ENCODE assay signal across 14 cellular contexts in genomic region chr3:117477214-117477755, GRCh38.
DNase-seq lines count a peak whose midpoint lies in the region; ATAC-seq and TF ChIP-seq lines count a peak whose summit lies in the region.
"Had no signal": no experiment of that assay in that cellular context is flagged by ENCODE, and none has a peak within 500 bp of the region (broad histone marks: within the 10 kb centered on the region; RNA-seq: fewer than 3 reads in every experiment).

No MANE protein-coding gene starts in this region.

- intact Hi-C loops in body of pancreas (cut with DNase I) = no loop called here

- DNase-seq in body of pancreas (peak in 3 of 4 donors; percentile 11 to 17 (median 13)), NCI-H2029 treated with DMSO at 0.1 percent for 48 hours (lab: John Stamatoyannopoulos, UW) (no peak)
- DNase-seq: C1 segment of cervical spinal cord; CD4-positive, alpha-beta memory T cell; DND-41; GDM1; GM23248; H7; IMR-90 had no signal

- H3K36me3 ChIP-seq in body of pancreas (replicated peaks in 1 of 2; ENCODE audit: insufficient read depth in 1 of 2, low read depth in 2 of 2) (no peaks in the 10 kb centered on the region), liver (ENCODE audit: control insufficient read depth in 4 of 4, insufficient read depth in 3 of 4, low read depth in 1 of 4, low read length in 3 of 4) (no peaks in the 10 kb centered on the region)

- H3K27me3 ChIP-seq in body of pancreas (no peaks in the 10 kb centered on the region), liver (ENCODE audit: control insufficient read depth in 4 of 4, insufficient read depth in 4 of 4, low read length in 3 of 4) (peaks cover 0 to 7% (median 0%) of the 10 kb centered on the region in 4 donors)

- no peak for TF ChIP-seq POLR2A in body of pancreas (IDR thresholded peaks at IDR 0.05)

- WGBS in body of pancreas, 2 donors = 35 to 65% methylated on average over 6 of the region's 6 CpGs
- 59% methylated on average over 6 of the region's 6 CpGs for WGBS in liver

- ATAC-seq in body of pancreas = peak; percentile 77
- no peak for ATAC-seq in HG03442 (IDR thresholded peaks at IDR 0.05; ENCODE audit: unreplicated experiment)
- ATAC-seq in GM18498 (IDR thresholded peaks at IDR 0.05; ENCODE audit: unreplicated experiment) = no peak
- no peak for ATAC-seq in GM21360 (IDR thresholded peaks at IDR 0.05; ENCODE audit: unreplicated experiment)

- no peak for TF ChIP-seq RAD21 in liver (IDR thresholded peaks at IDR 0.05)

- H3K4me1 ChIP-seq in body of pancreas (peaks cover 6% of the 10 kb centered on the region), liver (ENCODE audit: control insufficient read depth in 4 of 4, insufficient read depth in 4 of 4, low read length in 3 of 4) (no peaks in the 10 kb centered on the region)

- no peak overlapping the region for H3K27ac ChIP-seq in body of pancreas
- H3K27ac ChIP-seq in liver (ENCODE audit: low read depth in 1 of 2, low read length in 2 of 2) = no peak overlapping the region
- H3K27ac ChIP-seq: GM23248 had no signal

- H3K9me3 ChIP-seq in body of pancreas (no peaks in the 10 kb centered on the region), liver (ENCODE audit: control insufficient read depth in 4 of 4, low read length in 3 of 4) (no peaks in the 10 kb centered on the region)

- no peak overlapping the region for H3K9ac ChIP-seq in liver (ENCODE audit: low read depth in 1 of 2, low read length in 2 of 2)
- H3K9ac ChIP-seq: GM23248 had no signal

- peak; percentile 12; the same call in 1 of the 2 replicates for TF ChIP-seq CTCF in LNCAP (IDR thresholded peaks at IDR 0.05)
- peak in 4 of 7 experiments; percentile 12 to 29 (median 22) for TF ChIP-seq CTCF in body of pancreas (IDR thresholded peaks at IDR 0.05)
- TF ChIP-seq CTCF in liver (IDR thresholded peaks at IDR 0.05; ENCODE audit: low read depth, low read length, missing input control) = no peak

- H3K4me3 ChIP-seq in body of pancreas = no peak overlapping the region
- no peak overlapping the region for H3K4me3 ChIP-seq in liver (ENCODE audit: low read depth in 1 of 3, low read length in 3 of 3)
- H3K4me3 ChIP-seq: GM23248 had no signal

TF ChIP-seq in liver, 16 proteins besides CTCF, POLR2A, EP300 and RAD21:
- TF ChIP-seq FOXA2 (IDR thresholded peaks at IDR 0.05) = peak; percentile 22
- TF ChIP-seq HNF4A (conservative IDR thresholded peaks at IDR 0.05) = no peak
